In the genomic region with DNA sequence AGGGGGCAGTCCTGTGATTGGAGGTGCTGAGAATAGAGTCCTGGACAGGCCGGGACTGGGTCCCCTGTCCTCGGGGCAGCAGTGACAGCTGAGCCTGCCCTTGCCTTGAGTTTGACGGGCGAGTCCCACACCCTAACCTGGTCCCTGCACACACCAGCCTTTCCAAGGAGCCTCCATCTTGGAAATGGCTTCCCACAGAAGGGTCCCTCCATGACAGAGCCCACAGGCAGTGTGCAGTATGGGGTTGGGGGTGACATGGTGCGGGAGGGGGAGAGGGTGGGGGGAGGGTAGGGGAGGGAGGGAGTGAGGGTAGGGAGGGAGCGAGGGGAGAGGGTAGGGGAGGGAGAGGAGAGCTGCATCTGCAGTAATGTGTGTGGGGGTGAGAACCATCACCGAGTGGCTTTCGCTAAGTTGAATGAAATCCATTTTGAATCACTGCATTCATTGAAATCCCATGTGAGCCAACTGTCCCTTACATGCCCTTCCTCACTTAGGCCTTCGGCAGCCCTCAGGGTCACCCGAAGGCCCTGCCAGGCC, we compare ENCODE assay signal across 24 cellular contexts. TPM values are rescaled to one million over a fixed set of nuclear protein-coding genes. Genes with fewer than 3 reads are reported as not detected.
DNase-seq lines count a peak whose midpoint lies in the region; ATAC-seq, FAIRE-seq and TF ChIP-seq lines count a peak whose summit lies in the region.
"Had no signal": no experiment of that assay in that cellular context is flagged by ENCODE, and none has a peak within 500 bp of the region (broad histone marks: within the 10 kb centered on the region; RNA-seq: fewer than 3 reads in every experiment).

No MANE protein-coding gene starts in this region.

- no peak overlapping the region for H3K23ac ChIP-seq in H1 (ENCODE audit: insufficient read length)

- no peaks in the 10 kb centered on the region for H3K4me1 ChIP-seq in H1 (replicated peaks in 1 of 4; ENCODE audit: control insufficient read depth in 3 of 4, insufficient read depth in 4 of 4, low read length in 3 of 4)
- H3K4me1 ChIP-seq: Caco-2, Peyer's patch had no signal

- no peak for DNase-seq in stimulated activated naive CD8-positive, alpha-beta T cell treated with anti-CD3 and anti-CD28 coated beads, Interleukin-15, amount 100 ng/mL, for 72 hours
- DNase-seq in stimulated activated naive CD8-positive, alpha-beta T cell treated with anti-CD3 and anti-CD28 coated beads, Interleukin-15, Interleukin-2, amounts not matched to agents 100 U/mL and 50 U/mL, for 24 hours = no peak
- no peak for DNase-seq in H1 (ENCODE audit: low read depth in 1 of 2, low spot score in 2 of 2)
- DNase-seq in left lobe of liver (ENCODE audit: low spot score) = no peak
- DNase-seq in NCI-H1436 (lab: John Stamatoyannopoulos, UW) = no peak
- DNase-seq: Caco-2; CD4-positive, alpha-beta memory T cell; DMS 273 treated with DMSO at 0.1 percent for 48 hours; GOT3; KG1; NCI-H1092 treated with DMSO at 0.1 percent for 48 hours; NCI-H2081; NCI-H2171; NCI-H524 treated with DMSO at 0.1 percent for 48 hours; NCI-H82 had no signal

- FAIRE-seq in H1 (lab: Jason Lieb, UNC) = no peak
- FAIRE-seq: G401.6, GM12892 had no signal

- H4K20me1 ChIP-seq in H1 (replicated peaks in 1 of 2; ENCODE audit: control insufficient read depth in 1 of 2, insufficient read depth in 2 of 2, low read length in 2 of 2) = no peaks in the 10 kb centered on the region

- H2BK20ac ChIP-seq in H1 (ENCODE audit: low read length) = no peak overlapping the region

- peak; percentile 50 for ATAC-seq in stimulated activated naive CD8-positive, alpha-beta T cell treated with anti-CD3 and anti-CD28 coated beads, Interleukin-15, amount 100 ng/mL, for 72 hours
- no peak for ATAC-seq in stimulated activated naive CD8-positive, alpha-beta T cell treated with anti-CD3 and anti-CD28 coated beads, Interleukin-15, Interleukin-2, amounts not matched to agents 100 U/mL and 50 U/mL, for 24 hours
- ATAC-seq in left lobe of liver (peak; percentile 7), HG03039 (IDR thresholded peaks at IDR 0.05; ENCODE audit: unreplicated experiment) (no peak), HG03159 (IDR thresholded peaks at IDR 0.05; ENCODE audit: unreplicated experiment) (no peak)

- H4K5ac ChIP-seq in H1 (ENCODE audit: insufficient read length, low read depth, low read length) = no peak overlapping the region

- no peak overlapping the region for H2BK120ac ChIP-seq in H1 (replicated peaks; ENCODE audit: low read depth, low read length)

- TF ChIP-seq CTCF in H1 (IDR thresholded peaks at IDR 0.05; ENCODE audit: control extremely low read depth in 1 of 3, insufficient read depth in 1 of 3, low read depth in 1 of 3, low read length in 3 of 3) = no peak

- peaks cover 2 to 15% of the 10 kb centered on the region in 2 experiments; a peak in 3 of 4 replicates for H3K9me3 ChIP-seq in H1 (ENCODE audit: insufficient read depth in 2 of 2, low read depth in 1 of 2, low read length in 1 of 2)
- H3K9me3 ChIP-seq: Caco-2, Peyer's patch had no signal

- WGBS in H1 (ENCODE audit: extremely low coverage in 1 of 2, insufficient coverage in 1 of 2, insufficient read length in 1 of 2, insufficient replicate concordance in 2 of 2, low coverage in 1 of 2, low lambda C conversion rate in 2 of 2, missing lambda C conversion rate in 1 of 2), 2 experiments = 87% methylated on average over 7 of the region's 10 CpGs; no CpG with 5 or more reads in 1 of the 2 experiments

- CTCF ChIA-PET in H1 (lab: Charles Lee; ENCODE audit: partially characterized antibody) = interaction anchor here (0.8 to 3.1 kb wide), 8 partner anchors 13 to 118 kb away, joined by 3 to 13 read pairs (median 4); no protein-coding TSS in a partner anchor

- H4K8ac ChIP-seq in H1 (ENCODE audit: extremely low read depth, insufficient read depth, low read length) = no peak overlapping the region

- no peak overlapping the region for H2BK5ac ChIP-seq in H1 (ENCODE audit: low read depth, low read length)

- H3K27me3 ChIP-seq in H1 (replicated peaks in 1 of 4; ENCODE audit: control insufficient read depth in 3 of 4, extremely low read depth in 1 of 4, insufficient read depth in 3 of 4, low read length in 3 of 4) = no peaks in the 10 kb centered on the region; a peak in 1 of 7 replicates
- H3K27me3 ChIP-seq: Peyer's patch had no signal

- H3K14ac ChIP-seq in H1 (ENCODE audit: insufficient read length) = no peak overlapping the region

- H3K4me1 Mint-ChIP-seq in stimulated activated naive CD8-positive, alpha-beta T cell treated with anti-CD3 and anti-CD28 coated beads, Interleukin-15, amount 100 ng/mL, for 72 hours = no peaks in the 10 kb centered on the region
- H3K4me1 Mint-ChIP-seq: CD4-positive, alpha-beta memory T cell had no signal

- no peak overlapping the region for H3K18ac ChIP-seq in H1 (ENCODE audit: extremely low read depth, low read length)

- no peak overlapping the region for H2BK12ac ChIP-seq in H1 (ENCODE audit: low read depth, low read length)

- TF ChIP-seq POLR2A in H1 (IDR thresholded peaks at IDR 0.05; ENCODE audit: control extremely low read depth in 1 of 2, low read depth in 2 of 2, low read length in 2 of 2) = no peak

- TF ChIP-seq RAD21 in H1 (IDR thresholded peaks at IDR 0.05 in 1 of 2, conservative IDR thresholded peaks at IDR 0.05 in 1 of 2; ENCODE audit: low read depth in 2 of 2, low read length in 2 of 2) = no peak

- no peak overlapping the region for H3K9ac ChIP-seq in H1 (replicated peaks in 1 of 4; ENCODE audit: extremely low read depth in 1 of 4, low read depth in 3 of 4, low read length in 3 of 4)

- no peak overlapping the region for H3K27ac ChIP-seq in H1 (ENCODE audit: low read depth, low read length)
- H3K27ac ChIP-seq: HL-60, Peyer's patch had no signal

- H3K27me3 Mint-ChIP-seq in stimulated activated naive CD8-positive, alpha-beta T cell treated with anti-CD3 and anti-CD28 coated beads, Interleukin-15, amount 100 ng/mL, for 72 hours = no peaks in the 10 kb centered on the region
- H3K27me3 Mint-ChIP-seq: CD4-positive, alpha-beta memory T cell had no signal

- H2AFZ ChIP-seq in H1 (ENCODE audit: low read length) = no peak overlapping the region

- H3K4me2 ChIP-seq in H1 (ENCODE audit: insufficient read depth in 1 of 2, low read depth in 2 of 2, low read length in 2 of 2) = no peak overlapping the region

- peaks cover 4 to 6% of the 10 kb centered on the region in 2 donors for H3K9me3 Mint-ChIP-seq in stimulated activated naive CD8-positive, alpha-beta T cell treated with anti-CD3 and anti-CD28 coated beads, Interleukin-15, amount 100 ng/mL, for 72 hours

- H3K4me3 ChIP-seq in H1 (ENCODE audit: extremely low read depth in 1 of 4, insufficient read depth in 2 of 4, low read depth in 3 of 4, low read length in 4 of 4) = no peak overlapping the region
- H3K4me3 ChIP-seq: Peyer's patch had no signal

- TF ChIP-seq EP300 in H1 (IDR thresholded peaks at IDR 0.05; ENCODE audit: borderline replicate concordance in 1 of 2, low read depth in 2 of 2, low read length in 2 of 2) = no peak

- H4K91ac ChIP-seq in H1 (replicated peaks; ENCODE audit: insufficient read length, low read length) = no peak overlapping the region

- no peak overlapping the region for H3K4me3 Mint-ChIP-seq in stimulated activated naive CD8-positive, alpha-beta T cell treated with anti-CD3 and anti-CD28 coated beads, Interleukin-15, amount 100 ng/mL, for 72 hours
- H3K4me3 Mint-ChIP-seq: CD4-positive, alpha-beta memory T cell had no signal

- no peaks in the 10 kb centered on the region for H3K79me1 ChIP-seq in H1 (ENCODE audit: low read depth, low read length)

- no peak overlapping the region for H3K56ac ChIP-seq in H1 (replicated peaks; ENCODE audit: insufficient read length, low read depth, low read length)

- H2BK15ac ChIP-seq in H1 (ENCODE audit: low read length) = no peak overlapping the region; the same call in 1 of the 2 replicates

- POLR2A ChIA-PET in H1 (lab: Charles Lee; ENCODE audit: partially characterized antibody) = interaction anchor here (1.7 kb wide), 1 partner anchor 9 kb away, joined by 14 read pairs; the partner anchor contains the start of gene TMEM52

- H2AK5ac ChIP-seq in H1 (ENCODE audit: low read depth, low read length) = no peak overlapping the region

- H3K79me2 ChIP-seq in H1 (ENCODE audit: control insufficient read depth in 1 of 2, insufficient read depth in 2 of 2, low read length in 2 of 2) = no peaks in the 10 kb centered on the region

- no peaks in the 10 kb centered on the region; the same call in 1 of the 2 replicates for H3K23me2 ChIP-seq in H1 (ENCODE audit: low read depth, low read length)

- no peak overlapping the region for H3K27ac Mint-ChIP-seq in stimulated activated naive CD8-positive, alpha-beta T cell treated with anti-CD3 and anti-CD28 coated beads, Interleukin-15, amount 100 ng/mL, for 72 hours
- H3K27ac Mint-ChIP-seq: CD4-positive, alpha-beta memory T cell had no signal

- H3K36me3 ChIP-seq in H1 (ENCODE audit: control insufficient read depth in 2 of 4, insufficient read depth in 4 of 4, low read length in 3 of 4) = no peaks in the 10 kb centered on the region
- H3K36me3 ChIP-seq: Peyer's patch had no signal

- no peak overlapping the region for H3K4ac ChIP-seq in H1 (replicated peaks; ENCODE audit: insufficient read length, low read depth, low read length)

RNA-seq across cellular contexts. Expression of gene TMEM52, which starts 10.1 kb away (rescaled TPM):
- 14.6 and 15.0 TPM in 2 replicates for total RNA-seq in H1 (2021; fragmentation: NEBNext Ultra II Directional; extraction: Animal tissue kit (Norgen Biotek cat#: 25700))
- polyA plus RNA-seq in H1 (2011; rRNA removed) = 30.2 and 46.3 TPM in 2 replicates
- polyA plus RNA-seq in H1 (2011; cell fraction: cytosol; rRNA removed) = 20.9 TPM
- 36.1 TPM for polyA plus RNA-seq in H1 (2011; cell fraction: nucleus; rRNA removed)
- polyA plus RNA-seq in H1 (2012, experiment 1 of 2) = 8.4 to 15.3 TPM (median 14.6 TPM) in 4 replicates
- 15.3 TPM for polyA plus RNA-seq in H1 (2012, experiment 2 of 2)
- 21.5 TPM for polyA plus RNA-seq in H1 (2013, experiment 1 of 2)
- 22.3 TPM for polyA plus RNA-seq in H1 (2013, experiment 2 of 2)
- polyA minus RNA-seq in H1 (2011; rRNA and poly(A)+ RNA removed) = 5.1 and 6.6 TPM in 2 replicates
- 6.2 TPM for polyA minus RNA-seq in H1 (2011; cell fraction: cytosol; rRNA and poly(A)+ RNA removed)
- 11.6 TPM for polyA minus RNA-seq in H1 (2011; cell fraction: nucleus; rRNA and poly(A)+ RNA removed)
- 11.3 TPM for total RNA-seq in left lobe of liver
- total RNA-seq: SK-MEL-5; T-helper 1 cell treated with Interleukin-12 subunit alpha and Interleukin-12 subunit beta and Interleukin-4 antibody, amounts not matched to agents 30 ng/mL and 1 ng/mL, for 36 hours had no signal
- polyA plus RNA-seq: CD4-positive, alpha-beta memory T cell had no signal

RNA-seq across cellular contexts. Expression of gene CALML6, which starts 14.1 kb away (rescaled TPM):
- total RNA-seq in H1 (2021; fragmentation: NEBNext Ultra II Directional; extraction: Animal tissue kit (Norgen Biotek cat#: 25700)) = 0.92 and 1.3 TPM in 2 replicates
- 0.54 and 0.96 TPM in 2 replicates for polyA plus RNA-seq in H1 (2011; rRNA removed)
- polyA plus RNA-seq in H1 (2011; cell fraction: cytosol; rRNA removed) = 1.4 TPM
- 4.8 TPM for polyA plus RNA-seq in H1 (2011; cell fraction: nucleus; rRNA removed)
- 1.3 to 1.9 TPM (median 1.7 TPM) in 4 replicates for polyA plus RNA-seq in H1 (2012, experiment 1 of 2)
- polyA plus RNA-seq in H1 (2012, experiment 2 of 2) = 0.84 TPM
- 0.65 TPM for polyA plus RNA-seq in H1 (2013, experiment 1 of 2)
- polyA plus RNA-seq in H1 (2013, experiment 2 of 2) = 0.63 TPM
- polyA minus RNA-seq in H1 (2011; rRNA and poly(A)+ RNA removed) = 0.09 and 0.15 TPM in 2 replicates
- polyA minus RNA-seq in H1 (2011; cell fraction: cytosol; rRNA and poly(A)+ RNA removed) = not detected
- 1.5 TPM for polyA minus RNA-seq in H1 (2011; cell fraction: nucleus; rRNA and poly(A)+ RNA removed)
- 1.4 TPM for total RNA-seq in left lobe of liver
- total RNA-seq: HT-29; Peyer's patch; T-helper 1 cell treated with Interleukin-12 subunit alpha and Interleukin-12 subunit beta and Interleukin-4 antibody, amounts not matched to agents 30 ng/mL and 1 ng/mL, for 36 hours had no signal
- polyA plus RNA-seq: CD4-positive, alpha-beta memory T cell had no signal

RNA-seq across cellular contexts. Expression of gene GNB1, which starts 38.3 kb away (rescaled TPM):
- total RNA-seq in H1 (2021; fragmentation: NEBNext Ultra II Directional; extraction: Animal tissue kit (Norgen Biotek cat#: 25700)) = 382 and 394 TPM in 2 replicates
- polyA plus RNA-seq in H1 (2011; rRNA removed) = 343 and 372 TPM in 2 replicates
- 391 TPM for polyA plus RNA-seq in H1 (2011; cell fraction: cytosol; rRNA removed)
- 286 TPM for polyA plus RNA-seq in H1 (2011; cell fraction: nucleus; rRNA removed)
- 256 to 341 TPM (median 318 TPM) in 4 replicates for polyA plus RNA-seq in H1 (2012, experiment 1 of 2)
- 110 TPM for polyA plus RNA-seq in H1 (2012, experiment 2 of 2)
- 180 TPM for polyA plus RNA-seq in H1 (2013, experiment 1 of 2)
- polyA plus RNA-seq in H1 (2013, experiment 2 of 2) = 186 TPM
- polyA minus RNA-seq in H1 (2011; rRNA and poly(A)+ RNA removed) = 482 and 536 TPM in 2 replicates
- polyA minus RNA-seq in H1 (2011; cell fraction: cytosol; rRNA and poly(A)+ RNA removed) = 250 TPM
- 104 TPM for polyA minus RNA-seq in H1 (2011; cell fraction: nucleus; rRNA and poly(A)+ RNA removed)
- 97.3 TPM for total RNA-seq in left lobe of liver

Comparison
In these comparisons a context has a peak if more than half of its experiments do, and no peak if none do; other contexts are left out.
1. ATAC-seq: peak in stimulated activated naive CD8-positive, alpha-beta T cell treated with anti-CD3 and anti-CD28 coated beads, Interleukin-15, amount 100 ng/mL, for 72 hours (single experiment) and left lobe of liver (single experiment); none in stimulated activated naive CD8-positive, alpha-beta T cell treated with anti-CD3 and anti-CD28 coated beads, Interleukin-15, Interleukin-2, amounts not matched to agents 100 U/mL and 50 U/mL, for 24 hours (single experiment), HG03039 (single experiment) and HG03159 (single experiment).